ENCODE assay signal across 8 cellular contexts in the genomic region with DNA sequence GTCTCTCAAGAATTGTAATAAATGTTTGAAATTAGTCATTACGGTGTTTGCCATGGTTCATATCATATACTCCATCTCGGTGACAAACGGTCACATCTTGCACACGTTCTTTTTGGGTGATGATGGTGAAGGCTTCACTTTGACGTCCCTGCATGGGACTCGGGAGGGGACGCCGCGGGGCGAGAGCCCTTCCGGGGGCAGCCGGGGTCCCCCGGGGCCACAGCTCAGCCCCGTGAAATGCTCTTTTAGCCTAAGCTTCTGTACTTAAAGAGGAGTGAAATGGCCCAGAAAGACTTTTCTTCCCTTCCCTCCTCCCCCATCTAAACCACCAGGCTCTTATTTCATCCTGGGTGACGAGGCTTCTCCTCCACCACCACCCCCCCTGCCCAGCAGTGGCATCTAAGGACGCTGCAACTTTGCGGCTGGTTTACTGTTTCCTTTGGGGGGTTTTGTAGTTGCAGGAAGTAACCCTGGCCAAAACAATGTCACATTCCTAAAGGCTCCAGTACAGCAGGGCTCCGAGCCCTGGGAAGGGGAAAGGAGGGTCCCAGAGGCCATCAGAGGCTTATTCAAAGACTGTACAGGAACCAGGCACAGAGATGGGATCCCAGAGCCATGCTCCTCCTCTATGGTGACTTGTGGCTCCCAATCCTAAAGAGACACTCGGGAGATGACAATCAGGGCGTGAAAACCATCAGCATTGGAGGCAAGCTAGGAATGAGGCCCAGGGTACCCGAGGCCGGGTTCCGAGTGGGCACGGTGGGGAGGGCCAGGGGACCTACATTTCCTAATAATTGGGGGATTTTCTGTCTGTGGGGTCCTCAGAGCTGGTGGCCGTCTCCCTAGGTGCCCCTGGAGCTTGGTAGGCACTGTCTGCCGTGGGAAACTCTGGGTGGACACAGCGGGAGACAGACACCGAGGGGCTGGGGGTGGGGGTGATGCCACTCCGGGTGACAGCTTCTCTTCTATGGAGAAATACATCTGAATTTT.
A peak's percentile ranks its signal among the peaks of the same experiment; 100 is the strongest.
DNase-seq lines count a peak whose midpoint lies in the region; ATAC-seq and FAIRE-seq lines count a peak whose summit lies in the region.

No MANE protein-coding gene starts in this region.

- WGBS in small intestine, 3 donors: 56 to 66% (median 58%) methylated on average over 28 to 29 of the region's 29 CpGs

- FAIRE-seq in small intestine (lab: Jason Lieb, UNC): no peak

- DNase-seq in Jurkat, Clone E6-1 (ENCODE audit: low read depth, low spot score): peak; percentile 76
- DNase-seq in activated CD8-positive, alpha-beta memory T cell treated with anti-CD3 and anti-CD28 coated beads for 24 hours: peak; percentile 80
- peak; percentile 77 for DNase-seq in fibroblast of gingiva (ENCODE audit: low read depth)
- DNase-seq in stimulated activated CD8-positive, alpha-beta memory T cell treated with anti-CD3 and anti-CD28 coated beads, Interleukin-12 subunit alpha, Interleukin-12 subunit beta, amount 100 ng/mL, for 1 hour (ENCODE audit: low read depth): peak; percentile 45
- no peak for DNase-seq in small intestine
- no peak for DNase-seq in DMS53 treated with DMSO at 0.1 percent for 48 hours (lab: John Stamatoyannopoulos, UW; ENCODE audit: unreplicated experiment)
- DNase-seq in amygdala (lab: John Stamatoyannopoulos, UW): no peak

- peak overlapping the region; percentile 3 for H3K4me3 ChIP-seq in Jurkat, Clone E6-1 (ENCODE audit: low read length)
- no peak overlapping the region for H3K4me3 ChIP-seq in small intestine (ENCODE audit: low read depth in 1 of 2, low read length in 2 of 2)

- H3K27me3 ChIP-seq in small intestine (ENCODE audit: control insufficient read depth in 2 of 2, insufficient read depth in 2 of 2, low read length in 2 of 2): peaks cover 0 to 2% of the 10 kb centered on the region in 2 donors

- ATAC-seq in GM21723 (IDR thresholded peaks at IDR 0.05; ENCODE audit: unreplicated experiment): no peak

- no peaks in the 10 kb centered on the region for H3K36me3 ChIP-seq in small intestine (ENCODE audit: control insufficient read depth in 2 of 2, insufficient read depth in 2 of 2, low read length in 2 of 2)

- H3K4me1 ChIP-seq in small intestine (ENCODE audit: control insufficient read depth in 2 of 2, insufficient read depth in 1 of 2, low read depth in 1 of 2, low read length in 1 of 2): no peaks in the 10 kb centered on the region

- no peak overlapping the region for H3K27ac ChIP-seq in small intestine (ENCODE audit: low read depth in 1 of 2, low read length in 1 of 2)

- H3K9me3 ChIP-seq in small intestine (ENCODE audit: control insufficient read depth, low read depth): no peaks in the 10 kb centered on the region

Comparison
In these comparisons a context has a peak if more than half of its experiments do, and no peak if none do; other contexts are left out.
1. DNase-seq: peak in Jurkat, Clone E6-1 (single experiment), activated CD8-positive, alpha-beta memory T cell treated with anti-CD3 and anti-CD28 coated beads for 24 hours (single experiment), fibroblast of gingiva (single experiment) and stimulated activated CD8-positive, alpha-beta memory T cell treated with anti-CD3 and anti-CD28 coated beads, Interleukin-12 subunit alpha, Interleukin-12 subunit beta, amount 100 ng/mL, for 1 hour (single experiment); none in small intestine (single experiment), DMS53 treated with DMSO at 0.1 percent for 48 hours (single experiment) and amygdala (0 of 56).